17 cellular contexts compared by ENCODE assay signal in genomic region chrX:56800307-56800706, GRCh38.
DNase-seq lines count a peak whose midpoint lies in the region; ATAC-seq and TF ChIP-seq lines count a peak whose summit lies in the region.
"Had no signal": no experiment of that assay in that cellular context is flagged by ENCODE, and none has a peak within 500 bp of the region (broad histone marks: within the 10 kb centered on the region; RNA-seq: fewer than 3 reads in every experiment).

No MANE protein-coding gene starts in this region.

- 79% methylated on average over 3 of the region's 3 CpGs for WGBS in prostate gland

- no peak for DNase-seq in CD4-positive, alpha-beta memory T cell
- DNase-seq in GM23338 (ENCODE audit: low spot score) (no peak), naive B cell (no peak), NCI-H1092 (lab: John Stamatoyannopoulos, UW) (no peak), inferior parietal cortex (ENCODE audit: extremely low spot score) (no peak), prostate gland (ENCODE audit: low spot score) (no peak)
- DNase-seq: dermis blood vessel endothelial cell, NCI-H187, NCI-H526, nucleus accumbens had no signal

- H3K27me3 Mint-ChIP-seq in CD4-positive, alpha-beta memory T cell, result no peaks in the 10 kb centered on the region
- H3K27me3 Mint-ChIP-seq in GM23338 (ENCODE audit: insufficient read depth, low read depth, poor library complexity) (peaks cover 6% of the 10 kb centered on the region), naive B cell (no peaks in the 10 kb centered on the region)
- no peaks in the 10 kb centered on the region for H3K27me3 Mint-ChIP-seq in activated T-helper 17 cell treated with anti-CD3 and anti-CD28 coated beads, Interleukin-2, amount 50 U/mL, for 72 hours
- H3K27me3 Mint-ChIP-seq: type B pancreatic cell had no signal

- peaks cover 4 to 13% of the 10 kb centered on the region in 2 donors for H3K36me3 Mint-ChIP-seq in CD4-positive, alpha-beta memory T cell
- H3K36me3 Mint-ChIP-seq in GM23338 (ENCODE audit: low read depth), result peaks cover 31% of the 10 kb centered on the region
- peaks cover 26% of the 10 kb centered on the region for H3K36me3 Mint-ChIP-seq in activated T-helper 17 cell treated with anti-CD3 and anti-CD28 coated beads, Interleukin-2, amount 50 U/mL, for 72 hours (ENCODE audit: low read depth)
- no peaks in the 10 kb centered on the region for H3K36me3 Mint-ChIP-seq in naive B cell

- peak overlapping the region; percentile 81 to 97 (median 94) for H3K27ac Mint-ChIP-seq in CD4-positive, alpha-beta memory T cell
- peak overlapping the region; percentile 56; the same call in 1 of the 2 replicates for H3K27ac Mint-ChIP-seq in GM23338
- H3K27ac Mint-ChIP-seq in activated T-helper 17 cell treated with anti-CD3 and anti-CD28 coated beads, Interleukin-2, amount 50 U/mL, for 72 hours, result peak overlapping the region; percentile 90
- peak overlapping the region in 5 of 6 donors; percentile 85 to 97 (median 90) for H3K27ac Mint-ChIP-seq in naive B cell
- H3K27ac Mint-ChIP-seq: type B pancreatic cell had no signal

- peak overlapping the region in 7 of 8 donors; percentile 59 to 86 (median 69) for H3K4me3 Mint-ChIP-seq in CD4-positive, alpha-beta memory T cell
- H3K4me3 Mint-ChIP-seq in GM23338, result no peak overlapping the region
- peak overlapping the region; percentile 72 for H3K4me3 Mint-ChIP-seq in activated T-helper 17 cell treated with anti-CD3 and anti-CD28 coated beads, Interleukin-2, amount 50 U/mL, for 72 hours
- H3K4me3 Mint-ChIP-seq in naive B cell, result peak overlapping the region in 3 of 8 donors; percentile 29 to 70 (median 43)
- H3K4me3 Mint-ChIP-seq: type B pancreatic cell had no signal

- H3K4me3 ChIP-seq in CD4-positive, alpha-beta memory T cell (ENCODE audit: low read length in 2 of 2), result no peak overlapping the region
- H3K4me3 ChIP-seq in GM23338, result no peak overlapping the region
- no peak overlapping the region for H3K4me3 ChIP-seq in prostate gland

- CTCF ChIA-PET in CD4-positive, alpha-beta memory T cell (lab: Charles Lee; ENCODE audit: partially characterized antibody), result interaction anchor here (1.1 to 1.3 kb wide), 2 partner anchors 12 to 178 kb away, joined by 3 to 4 read pairs; no protein-coding TSS in a partner anchor

- H3K36me3 ChIP-seq in CD4-positive, alpha-beta memory T cell (ENCODE audit: insufficient read depth, low read length), result no peaks in the 10 kb centered on the region
- no peaks in the 10 kb centered on the region for H3K36me3 ChIP-seq in GM23338 (ENCODE audit: insufficient read depth)
- no peaks in the 10 kb centered on the region for H3K36me3 ChIP-seq in prostate gland

- H3K79me2 ChIP-seq in GM23338 (replicated peaks; ENCODE audit: insufficient read depth), result 0 out of 2 replicates have a peak, but pooled peaks cover 3% of the 10 kb centered on the region

- H3K27me3 ChIP-seq in CD4-positive, alpha-beta memory T cell (ENCODE audit: insufficient read depth, low read length), result no peaks in the 10 kb centered on the region
- no peaks in the 10 kb centered on the region for H3K27me3 ChIP-seq in GM23338 (ENCODE audit: insufficient read depth)
- no peaks in the 10 kb centered on the region for H3K27me3 ChIP-seq in prostate gland (replicated peaks; ENCODE audit: insufficient read depth)

- H3K4me1 Mint-ChIP-seq in CD4-positive, alpha-beta memory T cell, result peaks cover 34 to 61% (median 49%) of the 10 kb centered on the region in 4 donors
- H3K4me1 Mint-ChIP-seq in GM23338, result peaks cover 31% of the 10 kb centered on the region
- peaks cover 42% of the 10 kb centered on the region for H3K4me1 Mint-ChIP-seq in activated T-helper 17 cell treated with anti-CD3 and anti-CD28 coated beads, Interleukin-2, amount 50 U/mL, for 72 hours
- peaks cover 31 to 60% (median 46%) of the 10 kb centered on the region in 3 donors for H3K4me1 Mint-ChIP-seq in naive B cell

- H3K4me2 ChIP-seq in GM23338, result no peak overlapping the region

- intact Hi-C loops in CD4-positive, alpha-beta memory T cell (cut with micrococcal nuclease), result loop anchor here (2.0 kb wide), 1 partner anchor 72 kb away; the partner anchor contains the start of gene NBDY
- intact Hi-C loops in prostate gland (cut with DNase I), result no loop called here

- TF ChIP-seq CTCF in GM23338 (conservative IDR thresholded peaks at IDR 0.05; ENCODE audit: low read depth in 2 of 2) (no peak), prostate gland (IDR thresholded peaks at IDR 0.05) (no peak)

- no peak overlapping the region for H2AFZ ChIP-seq in GM23338

- H3F3A ChIP-seq in GM23338 (replicated peaks; ENCODE audit: low read depth), result no peaks in the 10 kb centered on the region

- H3K9me3 ChIP-seq in CD4-positive, alpha-beta memory T cell (ENCODE audit: control insufficient read depth in 1 of 2, low read length in 2 of 2), result no peaks in the 10 kb centered on the region
- no peaks in the 10 kb centered on the region for H3K9me3 ChIP-seq in prostate gland

- no peaks in the 10 kb centered on the region for H3K9me3 Mint-ChIP-seq in CD4-positive, alpha-beta memory T cell
- H3K9me3 Mint-ChIP-seq in GM23338 (no peaks in the 10 kb centered on the region; the same call in 2 of the 3 replicates), naive B cell (no peaks in the 10 kb centered on the region)
- no peaks in the 10 kb centered on the region for H3K9me3 Mint-ChIP-seq in activated T-helper 17 cell treated with anti-CD3 and anti-CD28 coated beads, Interleukin-2, amount 50 U/mL, for 72 hours
- H3K9me3 Mint-ChIP-seq: type B pancreatic cell had no signal

- H4K20me1 ChIP-seq in GM23338 (replicated peaks; ENCODE audit: insufficient read depth), result no peaks in the 10 kb centered on the region

- ATAC-seq in GM23338 (no peak), naive B cell (ENCODE audit: low read depth in 2 of 2) (no peak), GM18868 (IDR thresholded peaks at IDR 0.05; ENCODE audit: unreplicated experiment) (no peak)
- no peak for ATAC-seq in activated T-helper 17 cell treated with anti-CD3 and anti-CD28 coated beads, Interleukin-2, amount 50 U/mL, for 72 hours (replicated peaks)
- ATAC-seq: esophagus mucosa, Panc1 had no signal

- POLR2A ChIA-PET in CD4-positive, alpha-beta memory T cell (lab: Charles Lee; ENCODE audit: partially characterized antibody), result interaction anchor here (0.7 to 1.2 kb wide), 5 partner anchors 10 to 195 kb away, joined by 3 to 5 read pairs (median 3); partner anchors contain the start of gene SPIN3

- TF ChIP-seq POLR2A in prostate gland (IDR thresholded peaks at IDR 0.05), result no peak

- H3K9me2 ChIP-seq in GM23338 (ENCODE audit: insufficient read depth), result no peaks in the 10 kb centered on the region

- H3K27ac ChIP-seq in CD4-positive, alpha-beta memory T cell (ENCODE audit: low read depth, low read length), result peak overlapping the region; percentile 52
- no peak overlapping the region for H3K27ac ChIP-seq in GM23338 (ENCODE audit: low read depth)
- no peak overlapping the region for H3K27ac ChIP-seq in prostate gland
- H3K27ac ChIP-seq: C4-2B, VCaP had no signal

- peaks cover 56% of the 10 kb centered on the region for H3K4me1 ChIP-seq in CD4-positive, alpha-beta memory T cell (ENCODE audit: insufficient read depth, low read length)
- H3K4me1 ChIP-seq in GM23338 (ENCODE audit: insufficient read depth), result peaks cover 3% of the 10 kb centered on the region; the same call in 1 of the 2 replicates
- H3K4me1 ChIP-seq in prostate gland (replicated peaks), result no peaks in the 10 kb centered on the region

TF ChIP-seq in GM23338, 12 proteins besides CTCF, POLR2A, EP300 and RAD21 (continues in another document):
- TF ChIP-seq POLR2AphosphoS5 (IDR thresholded peaks at IDR 0.05; ENCODE audit: low read depth) (no peak), CREB1 (CRISPR knock-in tag; IDR thresholded peaks at IDR 0.05; ENCODE audit: low read depth) (no peak), EZH2 (IDR thresholded peaks at IDR 0.05; ENCODE audit: low read depth, unreplicated experiment) (no peak), REST (IDR thresholded peaks at IDR 0.05; ENCODE audit: unreplicated experiment) (no peak), STAT1 (IDR thresholded peaks at IDR 0.05; ENCODE audit: unreplicated experiment) (no peak), ZNF331 (CRISPR knock-in tag; IDR thresholded peaks at IDR 0.05; ENCODE audit: low read depth) (no peak)
